In the genomic region with DNA sequence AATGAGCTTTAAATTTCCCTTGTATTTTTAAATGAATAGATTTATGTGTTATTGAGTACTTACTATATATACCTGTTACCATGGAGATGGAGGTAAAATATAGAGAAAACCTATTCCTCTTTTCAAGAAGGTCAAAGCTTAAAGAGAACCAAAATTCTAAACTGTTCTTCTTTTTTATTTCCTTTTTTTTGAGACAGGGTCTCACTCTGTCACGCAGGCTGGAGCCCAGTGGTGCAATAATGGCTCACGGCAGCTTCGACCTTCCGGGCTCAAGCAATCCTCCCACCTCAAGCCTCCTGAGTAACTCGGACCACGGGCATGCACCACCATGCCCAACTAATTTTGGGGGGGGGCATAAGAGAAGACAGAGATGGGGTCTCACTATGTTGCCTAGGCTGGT, we compare ENCODE assay signal across 1 cellular context.
TF ChIP-seq lines count a peak whose summit lies in the region.

No MANE protein-coding gene starts in this region.

TF ChIP-seq in K562, 482 proteins besides CTCF, POLR2A, EP300 and RAD21:
- TF ChIP-seq MEF2A (IDR thresholded peaks at IDR 0.05; ENCODE audit: control insufficient read depth, low read depth, low read length), result no peak
- peak; percentile 36 for TF ChIP-seq RFX1 (IDR thresholded peaks at IDR 0.05)
- no peak for TF ChIP-seq ZNF124 (CRISPR knock-in tag; IDR thresholded peaks at IDR 0.05)
